14 cellular contexts compared by ENCODE assay signal in genomic region chr14:75563931-75564330, GRCh38.
"Had no signal": no experiment of that assay in that cellular context is flagged by ENCODE, and none has a peak within 500 bp of the region (broad histone marks: within the 10 kb centered on the region; RNA-seq: fewer than 3 reads in every experiment).

No MANE protein-coding gene starts in this region.

- H3K36me3 Mint-ChIP-seq: neural progenitor cell had no signal

- H3K27ac Mint-ChIP-seq: activated naive CD8-positive, alpha-beta T cell treated with anti-CD3 and anti-CD28 coated beads for 36 hours; neural progenitor cell had no signal

- ATAC-seq: esophagus mucosa, lower lobe of right lung, pancreas had no signal

- H3K4me3 Mint-ChIP-seq: activated CD4-positive, alpha-beta T cell treated with anti-CD3 and anti-CD28 coated beads, Interleukin-2, amount 10 ng/mL, durations not matched to agents 7 days and 5 days; activated naive CD8-positive, alpha-beta T cell treated with anti-CD3 and anti-CD28 coated beads for 36 hours; neural progenitor cell had no signal

- H3K27me3 Mint-ChIP-seq: activated CD4-positive, alpha-beta T cell treated with anti-CD3 and anti-CD28 coated beads, Interleukin-2, amount 10 ng/mL, durations not matched to agents 7 days and 5 days; activated naive CD8-positive, alpha-beta T cell treated with anti-CD3 and anti-CD28 coated beads for 36 hours had no signal

- DNase-seq: activated CD4-positive, alpha-beta T cell treated with anti-CD3 and anti-CD28 coated beads, Interleukin-2, amount 10 ng/mL, durations not matched to agents 7 days and 5 days; activated CD4-positive, CD25-positive, alpha-beta regulatory T cell; activated naive CD8-positive, alpha-beta T cell treated with anti-CD3 and anti-CD28 coated beads for 36 hours; activated T-cell treated with anti-CD3 and anti-CD28 coated beads, Interleukin-2, amount 50 U/mL, for 1 hour; anterior cingulate cortex; hypothalamus; lower lobe of right lung; midbrain; pancreas; small intestine; thyroid gland; uterus had no signal

- H3K9me3 Mint-ChIP-seq: activated CD4-positive, alpha-beta T cell treated with anti-CD3 and anti-CD28 coated beads, Interleukin-2, amount 10 ng/mL, durations not matched to agents 7 days and 5 days had no signal
